Comparison of ENCODE assay signal across 8 cellular contexts in the genomic region with DNA sequence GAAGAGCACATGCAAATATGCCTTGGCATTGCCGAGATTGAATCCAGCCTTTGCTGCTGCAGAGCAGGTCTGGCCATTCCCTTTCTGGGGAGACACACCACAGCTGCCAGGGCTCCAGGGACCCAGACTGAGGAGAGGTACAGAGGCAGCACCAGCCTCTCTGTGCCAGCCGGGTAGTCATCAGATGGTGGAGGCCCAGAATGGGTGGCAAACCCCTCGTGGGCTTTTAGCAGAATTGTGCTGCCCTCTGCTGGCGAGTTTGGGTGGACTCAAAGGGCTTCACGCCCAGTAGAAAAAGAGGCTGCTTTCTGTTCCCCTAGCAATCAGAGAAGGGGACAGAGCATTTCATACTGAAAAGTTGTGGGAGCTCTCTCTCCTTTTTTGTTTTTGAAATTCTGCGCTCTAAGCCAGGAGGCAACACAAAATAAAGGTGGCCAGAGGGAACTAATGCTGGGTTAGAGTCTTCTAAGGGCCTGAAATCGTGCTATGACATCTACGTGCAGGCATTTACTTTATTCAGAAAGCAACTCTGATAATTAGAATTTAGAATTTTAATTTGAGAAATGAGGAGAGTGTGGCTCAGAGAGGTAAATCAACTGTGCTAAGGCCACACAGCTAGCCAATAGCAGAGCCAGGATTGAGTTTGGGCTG.
DNase-seq lines count a peak whose midpoint lies in the region; ATAC-seq and TF ChIP-seq lines count a peak whose summit lies in the region.

No MANE protein-coding gene starts in this region.

- intact Hi-C loops in IMR-90 (cut with micrococcal nuclease), result loop anchor here (1.0 to 5.0 kb wide), 5 partner anchors 122 to 483 kb away; no protein-coding TSS in a partner anchor

- TF ChIP-seq CTCF in AG10803 (conservative IDR thresholded peaks at IDR 0.05; ENCODE audit: low read length), result peak; percentile 93
- peak; percentile 94 for TF ChIP-seq CTCF in IMR-90 (conservative IDR thresholded peaks at IDR 0.05; ENCODE audit: low read depth, low read length)
- peak; percentile 64 to 76 for TF ChIP-seq CTCF in suprapubic skin (IDR thresholded peaks at IDR 0.05)

- H3K23ac ChIP-seq in IMR-90 (ENCODE audit: low read depth, low read length), result no peak overlapping the region

- peak; percentile 62 for DNase-seq in AG10803 (ENCODE audit: low read depth)
- peak; percentile 62 for DNase-seq in IMR-90
- DNase-seq in OCI-M1 (lab: John Stamatoyannopoulos, UW), result peak; percentile 78
- peak; percentile 85 to 86 for DNase-seq in activated T-cell treated with anti-CD3 and anti-CD28 coated beads, Interleukin-2, amount 50 U/mL, for 48 hours
- DNase-seq in fibroblast of the conjunctiva (ENCODE audit: low read depth), result peak; percentile 51
- DNase-seq in non-pigmented ciliary epithelial cell (ENCODE audit: low read depth), result peak; percentile 15
- peak in 1 of 2 donors; percentile 84 for DNase-seq in suprapubic skin (ENCODE audit: low spot score in 2 of 2)

- peak overlapping the region; percentile 19 for H2AFZ ChIP-seq in IMR-90 (replicated peaks; ENCODE audit: low read length, poor library complexity)

- ATAC-seq in GM18907 (IDR thresholded peaks at IDR 0.05; ENCODE audit: unreplicated experiment) (peak; percentile 77), IMR-90 (ENCODE audit: low read depth) (peak; percentile 79)

- H2AK9ac ChIP-seq in IMR-90 (replicated peaks; ENCODE audit: low read depth, low read length, poor library complexity), result no peak overlapping the region

- H3K4me1 ChIP-seq in IMR-90 (ENCODE audit: control insufficient read depth, insufficient read depth, low read length), result no peaks in the 10 kb centered on the region
- no peaks in the 10 kb centered on the region for H3K4me1 ChIP-seq in suprapubic skin

- no peak overlapping the region for H4K91ac ChIP-seq in IMR-90 (ENCODE audit: insufficient read depth, low read depth, low read length)

- TF ChIP-seq EP300 in suprapubic skin (IDR thresholded peaks at IDR 0.05), result no peak

- peak; percentile 97 for TF ChIP-seq RAD21 in IMR-90 (IDR thresholded peaks at IDR 0.05; ENCODE audit: low read length)

- no peak overlapping the region for H2BK15ac ChIP-seq in IMR-90 (ENCODE audit: low read depth, low read length)

- H3K9ac ChIP-seq in IMR-90 (ENCODE audit: low read depth, low read length), result no peak overlapping the region

- no peak overlapping the region for H3K14ac ChIP-seq in IMR-90 (replicated peaks; ENCODE audit: low read depth, low read length)

- H2BK20ac ChIP-seq in IMR-90 (ENCODE audit: low read depth, low read length), result no peak overlapping the region

- H3K9me3 ChIP-seq in IMR-90 (ENCODE audit: control insufficient read depth, insufficient read depth, low read length), result no peaks in the 10 kb centered on the region
- H3K9me3 ChIP-seq in suprapubic skin, result no peaks in the 10 kb centered on the region

- dilution Hi-C loops in IMR-90 (cut with HindIII; ENCODE audit: low sequenced_read_pairs, unreplicated experiment), result no loop called here

- H3K9me1 ChIP-seq in IMR-90 (ENCODE audit: insufficient read depth, low read length), result no peaks in the 10 kb centered on the region

- H3K4me3 ChIP-seq in AG10803 (ENCODE audit: low read length) (no peak overlapping the region), IMR-90 (ENCODE audit: insufficient read depth, low read depth, low read length) (no peak overlapping the region), suprapubic skin (no peak overlapping the region)

- BruUV-seq in IMR-90 (replicated peaks; lab: Mats Ljungman, UMichigan), result no TSS peak

- no peak overlapping the region for H3K27ac ChIP-seq in IMR-90 (ENCODE audit: insufficient read depth, low read length)
- no peak overlapping the region for H3K27ac ChIP-seq in suprapubic skin

- no peak overlapping the region for H2BK120ac ChIP-seq in IMR-90 (ENCODE audit: low read depth, low read length)

- H4K5ac ChIP-seq in IMR-90 (ENCODE audit: low read depth, low read length), result no peak overlapping the region

- H3K4ac ChIP-seq in IMR-90 (ENCODE audit: low read depth, low read length), result no peak overlapping the region

- in situ Hi-C loops in IMR-90 (cut with MboI; ENCODE audit: low sequenced_read_pairs), result no loop called here

- H3K56ac ChIP-seq in IMR-90 (ENCODE audit: extremely low read depth, insufficient read depth, low read length), result no peak overlapping the region

- H3K79me1 ChIP-seq in IMR-90 (ENCODE audit: low read depth in 1 of 2, low read length in 2 of 2), result no peaks in the 10 kb centered on the region

- WGBS in IMR-90 (ENCODE audit: extremely low coverage in 2 of 2, insufficient read length in 1 of 2), 2 experiments, result 30% methylated on average over 2 of the region's 8 CpGs; no CpG with 5 or more reads in 1 of the 2 experiments
- 41% methylated on average over 7 of the region's 8 CpGs for WGBS in suprapubic skin

- H4K20me1 ChIP-seq in IMR-90 (ENCODE audit: insufficient read depth, low read length), result no peaks in the 10 kb centered on the region

- H3K4me2 ChIP-seq in IMR-90 (ENCODE audit: low read depth, low read length), result no peak overlapping the region

- H4K8ac ChIP-seq in IMR-90 (ENCODE audit: low read depth in 2 of 2, low read length in 2 of 2), result no peak overlapping the region

- H3K27me3 ChIP-seq in IMR-90 (ENCODE audit: control insufficient read depth, insufficient read depth, low read length) (peaks cover 32% of the 10 kb centered on the region), suprapubic skin (no peaks in the 10 kb centered on the region)

- H2BK5ac ChIP-seq in IMR-90 (ENCODE audit: low read depth, low read length, poor library complexity, severe bottlenecking), result no peak overlapping the region

- CTCF ChIA-PET in IMR-90 (lab: Yijun Ruan, JAX), result interaction anchor here (0.7 to 1.8 kb wide), 7 partner anchors 208 to 477 kb away, joined by 3 to 8 read pairs (median 3); no protein-coding TSS in a partner anchor

- peak; percentile 40; the same call in 1 of the 2 replicates for TF ChIP-seq POLR2A in IMR-90 (IDR thresholded peaks at IDR 0.05; ENCODE audit: low read depth, low read length)
- TF ChIP-seq POLR2A in suprapubic skin (IDR thresholded peaks at IDR 0.05), result no peak

- H2AK5ac ChIP-seq in IMR-90 (ENCODE audit: low read depth, low read length), result no peak overlapping the region

- no peak overlapping the region for H3K18ac ChIP-seq in IMR-90 (ENCODE audit: low read depth, low read length)

- POLR2A ChIA-PET in IMR-90 (lab: Charles Lee; ENCODE audit: unreplicated experiment), result no interaction called here

- H3K36me3 ChIP-seq in IMR-90 (ENCODE audit: control insufficient read depth, insufficient read depth, low read length) (no peaks in the 10 kb centered on the region), suprapubic skin (no peaks in the 10 kb centered on the region)

TF ChIP-seq in IMR-90, 13 proteins besides CTCF, POLR2A, EP300 and RAD21:
- TF ChIP-seq RCOR1 (IDR thresholded peaks at IDR 0.05; ENCODE audit: insufficient replicate concordance, low read length) (no peak), SMC3 (IDR thresholded peaks at IDR 0.05; ENCODE audit: low read depth, low read length) (peak; percentile 99)
